8 cellular contexts compared by ENCODE assay signal in genomic region chr14:75293920-75294648, GRCh38. TPM values are rescaled to one million over a fixed set of nuclear protein-coding genes. Genes with fewer than 3 reads are reported as not detected.
DNase-seq lines count a peak whose midpoint lies in the region; ATAC-seq lines count a peak whose summit lies in the region.

No MANE protein-coding gene starts in this region.

- H3K27ac ChIP-seq in CD8-positive, alpha-beta memory T cell (ENCODE audit: low read depth, low read length), result peak overlapping the region; percentile 98

- H3K27me3 ChIP-seq in CD8-positive, alpha-beta memory T cell (ENCODE audit: insufficient read depth, low read length, poor library complexity, severe bottlenecking), result no peaks in the 10 kb centered on the region

- no peaks in the 10 kb centered on the region for H3K9me3 Mint-ChIP-seq in CD8-positive, alpha-beta memory T cell

- H3K4me1 Mint-ChIP-seq in CD8-positive, alpha-beta memory T cell, result peaks cover 22 to 26% (median 22%) of the 10 kb centered on the region in 3 donors

- DNase-seq in CD8-positive, alpha-beta memory T cell, result peak; percentile 91 to 96 (median 95)
- DNase-seq in HT-29 (ENCODE audit: low spot score) (peak; percentile 97), medulla oblongata (ENCODE audit: extremely low spot score) (peak; percentile 96)
- peak; percentile 90 for DNase-seq in NK-92 treated with Interleukin-12 subunit alpha and Interleukin-12 subunit beta, amount 100 ng/mL, for 24 hours (lab: John Stamatoyannopoulos, UW)
- DNase-seq in activated CD8-positive, alpha-beta memory T cell treated with anti-CD3 and anti-CD28 coated beads for 24 hours, result peak; percentile 97
- DNase-seq in effector CD4-positive, alpha-beta T cell, result peak; percentile 92
- DNase-seq in stimulated activated CD4-positive, alpha-beta T cell treated with anti-CD3 and anti-CD28 coated beads, TNF-alpha, amount 100 ng/mL, for 48 hours (ENCODE audit: low read depth in 3 of 3), result peak; percentile 88 to 93 (median 89)

- H3K4me3 ChIP-seq in CD8-positive, alpha-beta memory T cell (ENCODE audit: low read length), result peak overlapping the region; percentile 75

- H3K36me3 Mint-ChIP-seq in CD8-positive, alpha-beta memory T cell, result no peaks in the 10 kb centered on the region

- CTCF ChIA-PET in CD8-positive, alpha-beta memory T cell (lab: Charles Lee), result interaction anchor here (0.6 to 6.1 kb wide), 21 partner anchors 9 to 195 kb away, joined by 3 to 72 read pairs (median 7); partner anchors contain the start of genes NEK9 and TMED10

- H3K4me1 ChIP-seq in CD8-positive, alpha-beta memory T cell (ENCODE audit: insufficient read depth, low read length), result peaks cover 25% of the 10 kb centered on the region

- H3K4me3 Mint-ChIP-seq in CD8-positive, alpha-beta memory T cell, result peak overlapping the region; percentile 80 to 96 (median 91)

- peak overlapping the region; percentile 87 to 100 (median 98) for H3K27ac Mint-ChIP-seq in CD8-positive, alpha-beta memory T cell

- peaks cover 0 to 8% of the 10 kb centered on the region in 2 donors for H3K27me3 Mint-ChIP-seq in CD8-positive, alpha-beta memory T cell

- no peaks in the 10 kb centered on the region for H3K9me3 ChIP-seq in CD8-positive, alpha-beta memory T cell (ENCODE audit: low read length)

- no peaks in the 10 kb centered on the region for H3K36me3 ChIP-seq in CD8-positive, alpha-beta memory T cell (ENCODE audit: insufficient read depth, low read length)

- ATAC-seq in GM21367 (IDR thresholded peaks at IDR 0.05; ENCODE audit: unreplicated experiment), result peak; percentile 86

- POLR2A ChIA-PET in CD8-positive, alpha-beta memory T cell (lab: Charles Lee), result interaction anchor here (0.6 to 2.6 kb wide), 9 partner anchors 10 to 366 kb away, joined by 3 to 13 read pairs (median 5); partner anchors contain the start of genes ERG28 and NEK9

RNA-seq across cellular contexts. Expression of gene FOS, which starts 15.5 kb away (rescaled TPM):
- 10 to 100 TPM; 15.2 to 16.8 TPM for total RNA-seq in CD8-positive, alpha-beta memory T cell
- polyA plus RNA-seq in CD8-positive, alpha-beta memory T cell, result 768 TPM
- 616 and 667 TPM in 2 replicates for total RNA-seq in HT-29 (2014; rRNA removed; shearing (Covaris generic))

Comparison
In these comparisons a context has a peak if more than half of its experiments do, and no peak if none do; other contexts are left out.
1. Peak in every context shown above with its lines: DNase-seq, ATAC-seq, H3K4me3 ChIP-seq and H3K27ac ChIP-seq.
2. RNA of gene FOS, which starts 15.5 kb away (total RNA-seq): 616 to 667 TPM in HT-29; 15.2 to 16.8 TPM in CD8-positive, alpha-beta memory T cell; every median in the first group is over 10 times any median in the second.